ENCODE assay signal across 16 cellular contexts in genomic region chr7:47302560-47302959, GRCh38.
"Had no signal": no experiment of that assay in that cellular context is flagged by ENCODE, and none has a peak within 500 bp of the region (broad histone marks: within the 10 kb centered on the region; RNA-seq: fewer than 3 reads in every experiment).

No MANE protein-coding gene starts in this region.

- DNase-seq: activated CD4-positive, alpha-beta T cell treated with anti-CD3 and anti-CD28 coated beads, Interleukin-2, amount 10 ng/mL, durations not matched to agents 7 days and 5 days; activated CD8-positive, alpha-beta memory T cell treated with anti-CD3 and anti-CD28 coated beads for 24 hours; activated naive CD4-positive, alpha-beta T cell treated with anti-CD3 and anti-CD28 coated beads, Interleukin-2, amount 10 ng/mL, durations not matched to agents 7 days and 5 days; effector CD4-positive, alpha-beta T cell; esophagus squamous epithelium; foreskin fibroblast; lower lobe of right lung; natural killer cell; right lobe of liver; stimulated activated CD4-positive, alpha-beta T cell treated with anti-CD3 and anti-CD28 coated beads, Interleukin-1b, Interleukin-23, amount 100 ng/mL, for 48 hours; SW 1271; tibial artery had no signal

- H3K4me1 ChIP-seq: lower lobe of right lung, right lobe of liver, vagina had no signal

- H3K27ac ChIP-seq: cardiac muscle cell, esophagus squamous epithelium, lower lobe of right lung, right lobe of liver, tibial artery, vagina had no signal

- H3K9me3 ChIP-seq: esophagus squamous epithelium, lower lobe of right lung, right lobe of liver, tibial artery, vagina had no signal

- ATAC-seq: natural killer cell, WTC11 had no signal

- H3K36me3 ChIP-seq: cardiac muscle cell had no signal

- H3K27me3 ChIP-seq: cardiac muscle cell, esophagus squamous epithelium, right lobe of liver, tibial artery, vagina had no signal

- H3K4me3 ChIP-seq: cardiac muscle cell, coronary artery, esophagus squamous epithelium, lower lobe of right lung, right lobe of liver, tibial artery, vagina had no signal
